ENCODE assay signal across 8 cellular contexts in genomic region chr7:101816499-101817030, GRCh38. TPM values are rescaled to one million over a fixed set of nuclear protein-coding genes. Genes with fewer than 3 reads are reported as not detected.
A peak's percentile ranks its signal among the peaks of the same experiment; 100 is the strongest.
DNase-seq lines count a peak whose midpoint lies in the region; ATAC-seq lines count a peak whose summit lies in the region.

No MANE protein-coding gene starts in this region.

- peak overlapping the region; percentile 28 for H2BK15ac ChIP-seq in mesenchymal stem cell (ENCODE audit: low read depth, poor library complexity, severe bottlenecking)

- no peak overlapping the region for H3K27ac ChIP-seq in effector memory CD4-positive, alpha-beta T cell (ENCODE audit: insufficient read depth, low read length, poor library complexity, severe bottlenecking)
- H3K27ac ChIP-seq in mesenchymal stem cell (ENCODE audit: low read length, poor library complexity, severe bottlenecking) (no peak overlapping the region), thymus (ENCODE audit: low read depth) (peak overlapping the region; percentile 52)

- peak overlapping the region; percentile 52 to 54 for H3K18ac ChIP-seq in mesenchymal stem cell (ENCODE audit: low read depth in 1 of 2, low read length in 2 of 2)

- no peaks in the 10 kb centered on the region for H3K36me3 Mint-ChIP-seq in T-cell

- peak overlapping the region in 1 of 2 experiments; percentile 73 for H3K4ac ChIP-seq in mesenchymal stem cell (ENCODE audit: low read depth in 1 of 2, low read length in 2 of 2)

- H2BK12ac ChIP-seq in mesenchymal stem cell (ENCODE audit: low read length in 2 of 2): no peak overlapping the region

- H2AK5ac ChIP-seq in mesenchymal stem cell (ENCODE audit: low read length, severe bottlenecking): no peak overlapping the region

- H3K9ac ChIP-seq in mesenchymal stem cell (ENCODE audit: low read length): peak overlapping the region; percentile 81

- no peaks in the 10 kb centered on the region for H3K27me3 ChIP-seq in effector memory CD4-positive, alpha-beta T cell (replicated peaks; ENCODE audit: control insufficient read depth, insufficient read depth, low read length, poor library complexity, severe bottlenecking)
- H3K27me3 ChIP-seq in mesenchymal stem cell (ENCODE audit: control insufficient read depth in 1 of 2, insufficient read depth in 1 of 2, low read length in 2 of 2) (no peaks in the 10 kb centered on the region), thymus (ENCODE audit: control insufficient read depth, insufficient read depth) (peaks cover 2% of the 10 kb centered on the region)

- H3K23ac ChIP-seq in mesenchymal stem cell (ENCODE audit: low read length in 2 of 2): no peak overlapping the region

- peak; percentile 6 for ATAC-seq in HG03139 (IDR thresholded peaks at IDR 0.05; ENCODE audit: unreplicated experiment)
- ATAC-seq in T-cell (replicated peaks in 1 of 4): no peak
- ATAC-seq in GM18519 (IDR thresholded peaks at IDR 0.05; ENCODE audit: low FRiP score, unreplicated experiment): no peak

- H3K79me1 ChIP-seq in mesenchymal stem cell (replicated peaks; ENCODE audit: low read length, poor library complexity, severe bottlenecking): peaks cover 10% of the 10 kb centered on the region

- H3K36me3 ChIP-seq in effector memory CD4-positive, alpha-beta T cell (ENCODE audit: control insufficient read depth, insufficient read depth, low read length): no peaks in the 10 kb centered on the region
- H3K36me3 ChIP-seq in mesenchymal stem cell (ENCODE audit: control insufficient read depth in 1 of 2, insufficient read depth in 2 of 2, low read depth in 1 of 2, low read length in 2 of 2): no peaks in the 10 kb centered on the region
- H3K36me3 ChIP-seq in thymus (ENCODE audit: control insufficient read depth, insufficient read depth): no peaks in the 10 kb centered on the region

- no peak overlapping the region for H3K14ac ChIP-seq in mesenchymal stem cell (ENCODE audit: low read length in 2 of 2)

- peak overlapping the region; percentile 98 for H3K4me2 ChIP-seq in mesenchymal stem cell (ENCODE audit: low read length, poor library complexity, severe bottlenecking)

- H3K27me3 Mint-ChIP-seq in T-cell: no peaks in the 10 kb centered on the region

- H3K27ac Mint-ChIP-seq in T-cell: no peak overlapping the region

- CTCF ChIA-PET in T-cell (lab: Charles Lee): no interaction called here

- WGBS in mesenchymal stem cell: under 1% methylated on average over 29 of the region's 90 CpGs
- under 1% methylated on average over 90 of the region's 90 CpGs for WGBS in thymus

- H4K8ac ChIP-seq in mesenchymal stem cell (ENCODE audit: low read length): no peak overlapping the region

- POLR2A ChIA-PET in T-cell (lab: Charles Lee): no interaction called here

- no peak overlapping the region for H2AFZ ChIP-seq in mesenchymal stem cell (ENCODE audit: low read depth, low read length)

- H2BK5ac ChIP-seq in mesenchymal stem cell (ENCODE audit: low read depth, low read length, poor library complexity, severe bottlenecking): no peak overlapping the region

- peak overlapping the region; percentile 100 for H2BK120ac ChIP-seq in mesenchymal stem cell (ENCODE audit: low read depth, low read length)

- DNase-seq in NCI-H2081 (lab: John Stamatoyannopoulos, UW) (peak; percentile 17 to 40), NCI-H2081 treated with DMSO at 0.1 percent for 48 hours (lab: John Stamatoyannopoulos, UW) (no peak), T-cell (peak in 8 of 34 experiments; percentile 8 to 31 (median 17)), mesenchymal stem cell (peak; percentile 50)
- DNase-seq in effector memory CD4-positive, alpha-beta T cell: no peak

- H3K4me3 Mint-ChIP-seq in T-cell: peak overlapping the region in 2 of 3 donors; percentile 13 to 45

- H3K9me3 ChIP-seq in effector memory CD4-positive, alpha-beta T cell (ENCODE audit: control insufficient read depth, low read length): no peaks in the 10 kb centered on the region
- no peaks in the 10 kb centered on the region for H3K9me3 ChIP-seq in mesenchymal stem cell (ENCODE audit: control insufficient read depth, low read length)
- no peaks in the 10 kb centered on the region for H3K9me3 ChIP-seq in thymus (ENCODE audit: control insufficient read depth)

- H3K9me3 Mint-ChIP-seq in T-cell: no peaks in the 10 kb centered on the region

- H4K91ac ChIP-seq in mesenchymal stem cell (ENCODE audit: low read length): no peak overlapping the region

- peaks cover 8% of the 10 kb centered on the region for H3K4me1 ChIP-seq in effector memory CD4-positive, alpha-beta T cell (ENCODE audit: control insufficient read depth, insufficient read depth, low read length, poor library complexity, severe bottlenecking)
- H3K4me1 ChIP-seq in mesenchymal stem cell (ENCODE audit: control insufficient read depth, insufficient read depth, low read depth, low read length) (peaks cover 13% of the 10 kb centered on the region), thymus (ENCODE audit: control insufficient read depth, insufficient read depth, low read length) (peaks cover 9% of the 10 kb centered on the region)

- peak overlapping the region; percentile 67 for H3K4me3 ChIP-seq in effector memory CD4-positive, alpha-beta T cell (ENCODE audit: insufficient read depth, low read depth, low read length, poor library complexity, severe bottlenecking)
- peak overlapping the region; percentile 76 to 80 for H3K4me3 ChIP-seq in mesenchymal stem cell (ENCODE audit: insufficient read depth in 1 of 2, low read depth in 1 of 2, low read length in 2 of 2)
- peak overlapping the region; percentile 98 for H3K4me3 ChIP-seq in thymus (ENCODE audit: low read length)

- H3K4me1 Mint-ChIP-seq in T-cell: peaks cover 33 to 36% (median 34%) of the 10 kb centered on the region in 3 donors

RNA-seq across cellular contexts. Expression of gene CUX1, which starts 0.9 kb away (rescaled TPM):
- total RNA-seq in T-cell: 10 to 100 TPM; 36.9 to 50.2 (median 42.8) TPM
- 62.6 TPM for polyA plus RNA-seq in mesenchymal stem cell (2013, experiment 1 of 2)
- 60.3 TPM for polyA plus RNA-seq in mesenchymal stem cell (2013, experiment 2 of 2)
- polyA plus RNA-seq in thymus: 27.8 TPM

Comparison
In these comparisons a context has a peak if more than half of its experiments do, and no peak if none do; other contexts are left out.
1. DNase-seq: peak in NCI-H2081 (2 of 2) and mesenchymal stem cell (single experiment); none in NCI-H2081 treated with DMSO at 0.1 percent for 48 hours (single experiment) and effector memory CD4-positive, alpha-beta T cell (0 of 3).
2. Peak in every context shown above with its lines, with median percentiles within 50 percentile points of each other: H3K4me3 ChIP-seq.